13 cellular contexts compared by ENCODE assay signal in genomic region chr16:73063854-73064226, GRCh38. TPM values are rescaled to one million over a fixed set of nuclear protein-coding genes. Genes with fewer than 3 reads are reported as not detected.
A peak's percentile ranks its signal among the peaks of the same experiment; 100 is the strongest.
DNase-seq lines count a peak whose midpoint lies in the region; ATAC-seq and TF ChIP-seq lines count a peak whose summit lies in the region.
"Had no signal": no experiment of that assay in that cellular context is flagged by ENCODE, and none has a peak within 500 bp of the region (broad histone marks: within the 10 kb centered on the region; RNA-seq: fewer than 3 reads in every experiment).

No MANE protein-coding gene starts in this region.

- peak overlapping the region; percentile 30 for H3K56ac ChIP-seq in mesendoderm (ENCODE audit: low read length)

- no peaks in the 10 kb centered on the region for H3K36me3 ChIP-seq in Karpas-422 (ENCODE audit: insufficient read depth, low read length)
- no peaks in the 10 kb centered on the region for H3K36me3 ChIP-seq in mesendoderm (ENCODE audit: control insufficient read depth, insufficient read depth, low read length)
- H3K36me3 ChIP-seq in suprapubic skin, result no peaks in the 10 kb centered on the region

- H3K4me2 ChIP-seq in Karpas-422 (ENCODE audit: low read depth, low read length, poor library complexity, severe bottlenecking) (no peak overlapping the region), mesendoderm (ENCODE audit: low read length) (peak overlapping the region; percentile 12)

- no peak for TF ChIP-seq EP300 in suprapubic skin (IDR thresholded peaks at IDR 0.05)

- no peak overlapping the region for H2BK5ac ChIP-seq in mesendoderm (ENCODE audit: low read length)

- H3K18ac ChIP-seq in mesendoderm (ENCODE audit: low read length), result no peak overlapping the region

- H3K9me3 ChIP-seq in Karpas-422 (ENCODE audit: low read length) (no peaks in the 10 kb centered on the region), suprapubic skin (no peaks in the 10 kb centered on the region)

- H3K4me3 ChIP-seq in Karpas-422 (ENCODE audit: low read length) (no peak overlapping the region), coronary artery (peak overlapping the region; percentile 79), mesendoderm (ENCODE audit: low read length) (no peak overlapping the region), suprapubic skin (peak overlapping the region; percentile 24)

- TF ChIP-seq POLR2A in suprapubic skin (IDR thresholded peaks at IDR 0.05), result no peak

- no peak overlapping the region for H3K9ac ChIP-seq in Karpas-422 (ENCODE audit: low read length)
- H3K9ac ChIP-seq in mesendoderm (ENCODE audit: low read length), result peak overlapping the region; percentile 17

- no peak overlapping the region for H2BK15ac ChIP-seq in mesendoderm (replicated peaks; ENCODE audit: low read depth)

- H3K9me2 ChIP-seq in Karpas-422 (replicated peaks; ENCODE audit: insufficient read depth, low read length), result no peaks in the 10 kb centered on the region

- peak; percentile 19 for DNase-seq in Karpas-422
- no peak for DNase-seq in coronary artery (ENCODE audit: low spot score)
- no peak for DNase-seq in mesendoderm
- no peak for DNase-seq in suprapubic skin (ENCODE audit: low spot score in 2 of 2)
- DNase-seq in NCI-H524 (lab: John Stamatoyannopoulos, UW), result no peak
- DNase-seq: activated CD8-positive, alpha-beta T cell treated with anti-CD3 and anti-CD28 coated beads, Interleukin-2, amount 10 ng/mL, durations not matched to agents 7 days and 5 days; effector memory CD4-positive, alpha-beta T cell; immature natural killer cell; PC-3; stimulated activated CD4-positive, alpha-beta T cell treated with anti-CD3 and anti-CD28 coated beads, Interleukin-2, amount 100 ng/mL, for 48 hours; stimulated activated naive CD8-positive, alpha-beta T cell treated with anti-CD3 and anti-CD28 coated beads, Interleukin-15, amount 100 ng/mL, for 72 hours had no signal

- WGBS in mesendoderm (ENCODE audit: extremely low coverage, insufficient coverage, low lambda C conversion rate), result no CpG with 5 or more reads among the region's 15 CpGs
- 34% methylated on average over 15 of the region's 15 CpGs for WGBS in suprapubic skin

- H2BK120ac ChIP-seq in mesendoderm (ENCODE audit: low read depth, low read length), result no peak overlapping the region

- H3K4me1 ChIP-seq in Karpas-422 (ENCODE audit: low read length), result peaks cover 8% of the 10 kb centered on the region
- no peaks in the 10 kb centered on the region for H3K4me1 ChIP-seq in mesendoderm (ENCODE audit: control insufficient read depth, low read depth, low read length)
- peaks cover 68% of the 10 kb centered on the region for H3K4me1 ChIP-seq in suprapubic skin

- H3K79me1 ChIP-seq in mesendoderm (ENCODE audit: low read length), result no peaks in the 10 kb centered on the region

- TF ChIP-seq CTCF in coronary artery (IDR thresholded peaks at IDR 0.05) (no peak), suprapubic skin (IDR thresholded peaks at IDR 0.05) (no peak)

- no peak overlapping the region for H2AK5ac ChIP-seq in mesendoderm (ENCODE audit: low read length)

- no peak for ATAC-seq in HG02623 (IDR thresholded peaks at IDR 0.05; ENCODE audit: unreplicated experiment)
- no peak for ATAC-seq in HG03520 (IDR thresholded peaks at IDR 0.05; ENCODE audit: unreplicated experiment)
- ATAC-seq: PC-3; stimulated activated naive CD8-positive, alpha-beta T cell treated with anti-CD3 and anti-CD28 coated beads, Interleukin-15, amount 100 ng/mL, for 72 hours had no signal

- H3K79me2 ChIP-seq in Karpas-422 (ENCODE audit: low read length) (no peaks in the 10 kb centered on the region), mesendoderm (ENCODE audit: control insufficient read depth, insufficient read depth, low read length) (no peaks in the 10 kb centered on the region)

- H4K20me1 ChIP-seq in Karpas-422 (ENCODE audit: insufficient read depth, low read depth, low read length), result no peaks in the 10 kb centered on the region

- H3K27me3 ChIP-seq in Karpas-422 (ENCODE audit: low read length) (no peaks in the 10 kb centered on the region), mesendoderm (ENCODE audit: insufficient read depth, low read length, poor library complexity) (peaks cover 54% of the 10 kb centered on the region), suprapubic skin (peaks cover 84% of the 10 kb centered on the region)

- H3K27ac ChIP-seq in Karpas-422 (ENCODE audit: low read length) (no peak overlapping the region), coronary artery (peak overlapping the region; percentile 99), mesendoderm (ENCODE audit: low read depth, low read length) (no peak overlapping the region), suprapubic skin (no peak overlapping the region)

- no peak overlapping the region for H4K5ac ChIP-seq in mesendoderm (ENCODE audit: low read length)

- H3K4ac ChIP-seq in mesendoderm (ENCODE audit: low read depth, low read length), result no peak overlapping the region

- H2AFZ ChIP-seq in Karpas-422 (ENCODE audit: low read length), result no peak overlapping the region

- no peak overlapping the region for H4K8ac ChIP-seq in mesendoderm (ENCODE audit: low read depth, low read length)

- no peak overlapping the region for H3K23ac ChIP-seq in mesendoderm (ENCODE audit: low read length)

RNA-seq across cellular contexts. Expression of gene ZFHX3, which starts 15.9 kb away (rescaled TPM):
- 0.36 and 0.67 TPM in 2 replicates for total RNA-seq in Karpas-422 (2014; rRNA removed; shearing (Covaris generic); ENCODE audit: low replicate concordance)
- 0.86 TPM for polyA plus RNA-seq in mesendoderm (2013, experiment 1 of 2)
- polyA plus RNA-seq in mesendoderm (2013, experiment 2 of 2), result 0.76 TPM
- total RNA-seq in suprapubic skin, result 10 to 100 TPM; 10.4 to 16.1 (median 12.8) TPM

Comparison
In these comparisons a context has a peak if more than half of its experiments do, and no peak if none do; other contexts are left out.
1. H3K27ac ChIP-seq: peak in coronary artery (2 of 2); none in Karpas-422 (single experiment), mesendoderm (single experiment) and suprapubic skin (single experiment).
2. H3K4me3 ChIP-seq: peak in coronary artery (single experiment) and suprapubic skin (single experiment); none in Karpas-422 (single experiment) and mesendoderm (single experiment).